ENCODE assay signal across 29 cellular contexts in the genomic region with DNA sequence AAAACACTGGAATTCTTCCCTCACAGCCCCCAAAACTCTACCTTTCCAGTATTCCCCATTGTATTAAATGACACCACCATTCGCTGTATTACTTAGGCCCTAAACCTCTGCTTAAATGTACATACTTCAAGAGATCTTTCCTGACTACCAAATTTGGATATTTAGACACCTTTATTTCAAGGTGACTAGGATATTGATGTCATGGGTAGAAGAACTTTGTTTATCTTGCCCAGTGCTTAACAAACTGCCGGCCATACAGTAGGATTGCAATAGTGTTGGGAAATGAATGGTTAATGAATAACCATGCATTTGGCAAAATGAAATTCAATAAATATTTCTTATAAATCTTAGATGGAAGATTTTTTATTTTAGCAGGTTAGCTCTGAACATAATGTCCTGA.
"Had no signal": no experiment of that assay in that cellular context is flagged by ENCODE, and none has a peak within 500 bp of the region (broad histone marks: within the 10 kb centered on the region; RNA-seq: fewer than 3 reads in every experiment).

No MANE protein-coding gene starts in this region.

- H3K4me3 ChIP-seq: stomach, suprapubic skin, testis, thoracic aorta, thyroid gland, tibial artery, tibial nerve, transverse colon, upper lobe of left lung, upper lobe of right lung, uterus, vagina had no signal

- H3K4me1 Mint-ChIP-seq: stimulated activated effector memory CD8-positive, alpha-beta T cell treated with anti-CD3 and anti-CD28 coated beads, Interleukin-12 subunit alpha, Interleukin-12 subunit beta, amount 100 ng/mL, for 72 hours; stimulated activated memory B cell treated with anti-CD40 and anti-IgM and Interleukin-4, amounts not matched to agents 10 μg/mL and 1 μg/mL and 100 μg/mL, for 72 hours; stimulated activated naive B cell treated with anti-CD40 and anti-IgM and Interleukin-4, amounts not matched to agents 10 μg/mL and 1 μg/mL and 100 μg/mL, for 72 hours; stimulated activated naive CD8-positive, alpha-beta T cell treated with anti-CD3 and anti-CD28 coated beads, Interleukin-15, amount 100 ng/mL, for 72 hours had no signal

- H3K27ac Mint-ChIP-seq: stimulated activated effector memory CD8-positive, alpha-beta T cell treated with anti-CD3 and anti-CD28 coated beads, Interleukin-12 subunit alpha, Interleukin-12 subunit beta, amount 100 ng/mL, for 72 hours; stimulated activated memory B cell treated with anti-CD40 and anti-IgM and Interleukin-4, amounts not matched to agents 10 μg/mL and 1 μg/mL and 100 μg/mL, for 72 hours; stimulated activated naive B cell treated with anti-CD40 and anti-IgM and Interleukin-4, amounts not matched to agents 10 μg/mL and 1 μg/mL and 100 μg/mL, for 72 hours; stimulated activated naive CD8-positive, alpha-beta T cell treated with anti-CD3 and anti-CD28 coated beads, Interleukin-15, amount 100 ng/mL, for 72 hours; stimulated activated naive CD8-positive, alpha-beta T cell treated with anti-CD3 and anti-CD28 coated beads, Interleukin-15, Interleukin-2, amounts not matched to agents 100 ng/mL and 50 ng/mL, for 24 hours; type B pancreatic cell had no signal

- H3K27me3 Mint-ChIP-seq: stimulated activated memory B cell treated with anti-CD40 and anti-IgM and Interleukin-4, amounts not matched to agents 10 μg/mL and 1 μg/mL and 100 μg/mL, for 72 hours; stimulated activated naive B cell treated with anti-CD40 and anti-IgM and Interleukin-4, amounts not matched to agents 10 μg/mL and 1 μg/mL and 100 μg/mL, for 72 hours; stimulated activated naive CD8-positive, alpha-beta T cell treated with anti-CD3 and anti-CD28 coated beads, Interleukin-15, amount 100 ng/mL, for 72 hours; stimulated activated naive CD8-positive, alpha-beta T cell treated with anti-CD3 and anti-CD28 coated beads, Interleukin-15, Interleukin-2, amounts not matched to agents 100 ng/mL and 50 ng/mL, for 24 hours had no signal

- H3K36me3 Mint-ChIP-seq: stimulated activated effector memory CD8-positive, alpha-beta T cell treated with anti-CD3 and anti-CD28 coated beads, Interleukin-12 subunit alpha, Interleukin-12 subunit beta, amount 100 ng/mL, for 72 hours; stimulated activated memory B cell treated with anti-CD40 and anti-IgM and Interleukin-4, amounts not matched to agents 10 μg/mL and 1 μg/mL and 100 μg/mL, for 72 hours; stimulated activated naive B cell treated with anti-CD40 and anti-IgM and Interleukin-4, amounts not matched to agents 10 μg/mL and 1 μg/mL and 100 μg/mL, for 72 hours; type B pancreatic cell had no signal

- FAIRE-seq: urothelium cell line had no signal

- ATAC-seq: stimulated activated effector memory CD8-positive, alpha-beta T cell treated with anti-CD3 and anti-CD28 coated beads, Interleukin-12 subunit alpha, Interleukin-12 subunit beta, amount 100 ng/mL, for 72 hours; stimulated activated memory B cell treated with anti-CD40 and anti-IgM and Interleukin-4, amounts not matched to agents 10 μg/mL and 1 μg/mL and 100 μg/mL, for 72 hours; stimulated activated naive B cell treated with anti-CD40 and anti-IgM and Interleukin-4, amounts not matched to agents 10 μg/mL and 1 μg/mL and 100 μg/mL, for 72 hours; stimulated activated naive CD8-positive, alpha-beta T cell treated with anti-CD3 and anti-CD28 coated beads, Interleukin-15, amount 100 ng/mL, for 72 hours; stimulated activated naive CD8-positive, alpha-beta T cell treated with anti-CD3 and anti-CD28 coated beads, Interleukin-15, Interleukin-2, amounts not matched to agents 100 U/mL and 50 U/mL, for 24 hours; upper lobe of right lung had no signal

- H3K36me3 ChIP-seq: stomach, suprapubic skin, thoracic aorta, thyroid gland, tibial artery, tibial nerve, transverse colon, upper lobe of left lung, upper lobe of right lung, uterus, vagina had no signal

- H3K9me3 ChIP-seq: stomach, suprapubic skin, testis, thoracic aorta, thyroid gland, tibial artery, tibial nerve, transverse colon, upper lobe of left lung, upper lobe of right lung, uterus, vagina had no signal

- H3K4me3 Mint-ChIP-seq: stimulated activated effector memory CD8-positive, alpha-beta T cell treated with anti-CD3 and anti-CD28 coated beads, Interleukin-12 subunit alpha, Interleukin-12 subunit beta, amount 100 ng/mL, for 72 hours; stimulated activated memory B cell treated with anti-CD40 and anti-IgM and Interleukin-4, amounts not matched to agents 10 μg/mL and 1 μg/mL and 100 μg/mL, for 72 hours; stimulated activated naive B cell treated with anti-CD40 and anti-IgM and Interleukin-4, amounts not matched to agents 10 μg/mL and 1 μg/mL and 100 μg/mL, for 72 hours; stimulated activated naive CD8-positive, alpha-beta T cell treated with anti-CD3 and anti-CD28 coated beads, Interleukin-15, amount 100 ng/mL, for 72 hours; stimulated activated naive CD8-positive, alpha-beta T cell treated with anti-CD3 and anti-CD28 coated beads, Interleukin-15, Interleukin-2, amounts not matched to agents 100 ng/mL and 50 ng/mL, for 24 hours; type B pancreatic cell had no signal

- H3K4me1 ChIP-seq: stomach, suprapubic skin, testis, thyroid gland, tibial artery, tibial nerve, transverse colon, upper lobe of left lung, upper lobe of right lung, uterus, vagina had no signal

- H3K9me3 Mint-ChIP-seq: stimulated activated naive CD8-positive, alpha-beta T cell treated with anti-CD3 and anti-CD28 coated beads, Interleukin-15, amount 100 ng/mL, for 72 hours; type B pancreatic cell had no signal

- H3K27me3 ChIP-seq: stomach, suprapubic skin, testis, thyroid gland, tibial artery, tibial nerve, transverse colon, upper lobe of left lung, upper lobe of right lung, uterus, vagina had no signal

- DNase-seq: stimulated activated CD4-positive, alpha-beta T cell treated with anti-CD3 and anti-CD28 coated beads, Interleukin-2, amount 100 ng/mL, for 48 hours; stimulated activated CD4-positive, alpha-beta T cell treated with anti-CD3 and anti-CD28 coated beads, Interleukin-4, amount 100 ng/mL, for 1 hour; stimulated activated CD4-positive, alpha-beta T cell treated with anti-CD3 and anti-CD28 coated beads, Interleukin-4, amount 100 ng/mL, for 24 hours; stimulated activated CD4-positive, alpha-beta T cell treated with anti-CD3 and anti-CD28 coated beads, Interleukin-4, amount 100 ng/mL, for 4 hours; stimulated activated CD8-positive, alpha-beta memory T cell treated with anti-CD3 and anti-CD28 coated beads, Interleukin-4, amount 100 ng/mL, for 48 hours; stimulated activated naive B cell treated with anti-CD40 and anti-IgM and Interleukin-4, amounts not matched to agents 10 μg/mL and 1 μg/mL and 100 μg/mL, for 72 hours; stimulated activated naive CD4-positive, alpha-beta T cell; stimulated activated naive CD4-positive, alpha-beta T cell treated with Interleukin-2 at 50 U/mL for 16 hours; stimulated activated naive CD8-positive, alpha-beta T cell treated with anti-CD3 and anti-CD28 coated beads, Interleukin-15, amount 100 ng/mL, for 72 hours; stimulated activated naive CD8-positive, alpha-beta T cell treated with anti-CD3 and anti-CD28 coated beads, Interleukin-15, Interleukin-2, amounts not matched to agents 100 U/mL and 50 U/mL, for 24 hours; stomach; substantia nigra; testis; thyroid gland; tibial artery; transverse colon; trophoblast cell; upper lobe of left lung; upper lobe of right lung; uterus had no signal

- H3K27ac ChIP-seq: stomach, suprapubic skin, testis, thoracic aorta, thyroid gland, tibial artery, tibial nerve, transverse colon, upper lobe of left lung, upper lobe of right lung, uterus, vagina had no signal
